ENCODE assay signal across 8 cellular contexts in the genomic region with DNA sequence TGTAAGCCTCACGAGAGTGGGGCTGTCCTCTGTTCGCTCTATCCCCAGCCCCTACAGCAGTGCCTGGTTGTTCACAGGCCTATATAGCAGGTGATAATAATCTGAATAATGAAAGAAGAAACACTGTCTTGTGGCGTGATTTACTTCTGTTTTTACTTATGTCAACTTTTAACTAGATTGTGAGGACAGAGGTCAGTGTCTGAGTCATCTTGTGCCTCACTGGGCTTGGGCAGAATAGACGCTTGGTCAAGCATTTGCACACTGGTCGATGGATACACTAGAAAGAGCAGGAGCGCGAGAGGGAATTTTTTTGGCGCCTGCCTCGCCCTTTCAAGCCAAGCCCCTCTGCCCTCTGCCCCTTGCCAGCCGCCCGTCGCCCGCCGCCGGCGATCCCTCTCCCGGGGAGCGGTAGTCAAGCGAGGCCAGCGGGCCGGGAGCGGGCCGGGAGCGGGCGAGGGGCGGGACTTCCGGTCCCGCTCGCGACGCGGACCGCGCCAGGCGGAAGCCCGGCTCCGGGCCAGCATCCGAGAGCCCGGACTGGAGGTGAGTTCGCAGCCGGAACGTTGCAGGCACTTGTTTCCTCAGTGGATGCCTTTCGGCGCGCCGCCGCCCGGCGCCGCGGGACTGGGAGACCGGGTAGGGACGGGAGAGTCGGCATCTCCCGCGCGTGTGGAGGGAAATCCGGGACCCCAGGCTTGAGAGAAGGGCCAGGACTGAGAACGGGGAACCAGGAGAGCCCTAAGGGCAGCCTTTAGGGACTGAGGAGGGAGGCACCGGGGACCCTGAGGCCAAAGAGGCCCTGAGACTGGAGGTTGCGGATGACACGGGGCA. TPM values are rescaled to one million over a fixed set of nuclear protein-coding genes. Genes with fewer than 3 reads are reported as not detected.
DNase-seq lines count a peak whose midpoint lies in the region; ATAC-seq and TF ChIP-seq lines count a peak whose summit lies in the region.

A gene with protein sequence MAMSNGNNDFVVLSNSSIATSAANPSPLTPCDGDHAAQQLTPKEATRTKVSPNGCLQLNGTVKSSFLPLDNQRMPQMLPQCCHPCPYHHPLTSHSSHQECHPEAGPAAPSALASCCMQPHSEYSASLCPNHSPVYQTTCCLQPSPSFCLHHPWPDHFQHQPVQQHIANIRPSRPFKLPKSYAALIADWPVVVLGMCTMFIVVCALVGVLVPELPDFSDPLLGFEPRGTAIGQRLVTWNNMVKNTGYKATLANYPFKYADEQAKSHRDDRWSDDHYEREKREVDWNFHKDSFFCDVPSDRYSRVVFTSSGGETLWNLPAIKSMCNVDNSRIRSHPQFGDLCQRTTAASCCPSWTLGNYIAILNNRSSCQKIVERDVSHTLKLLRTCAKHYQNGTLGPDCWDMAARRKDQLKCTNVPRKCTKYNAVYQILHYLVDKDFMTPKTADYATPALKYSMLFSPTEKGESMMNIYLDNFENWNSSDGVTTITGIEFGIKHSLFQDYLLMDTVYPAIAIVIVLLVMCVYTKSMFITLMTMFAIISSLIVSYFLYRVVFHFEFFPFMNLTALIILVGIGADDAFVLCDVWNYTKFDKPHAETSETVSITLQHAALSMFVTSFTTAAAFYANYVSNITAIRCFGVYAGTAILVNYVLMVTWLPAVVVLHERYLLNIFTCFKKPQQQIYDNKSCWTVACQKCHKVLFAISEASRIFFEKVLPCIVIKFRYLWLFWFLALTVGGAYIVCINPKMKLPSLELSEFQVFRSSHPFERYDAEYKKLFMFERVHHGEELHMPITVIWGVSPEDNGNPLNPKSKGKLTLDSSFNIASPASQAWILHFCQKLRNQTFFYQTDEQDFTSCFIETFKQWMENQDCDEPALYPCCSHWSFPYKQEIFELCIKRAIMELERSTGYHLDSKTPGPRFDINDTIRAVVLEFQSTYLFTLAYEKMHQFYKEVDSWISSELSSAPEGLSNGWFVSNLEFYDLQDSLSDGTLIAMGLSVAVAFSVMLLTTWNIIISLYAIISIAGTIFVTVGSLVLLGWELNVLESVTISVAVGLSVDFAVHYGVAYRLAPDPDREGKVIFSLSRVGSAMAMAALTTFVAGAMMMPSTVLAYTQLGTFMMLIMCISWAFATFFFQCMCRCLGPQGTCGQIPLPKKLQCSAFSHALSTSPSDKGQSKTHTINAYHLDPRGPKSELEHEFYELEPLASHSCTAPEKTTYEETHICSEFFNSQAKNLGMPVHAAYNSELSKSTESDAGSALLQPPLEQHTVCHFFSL (N-terminal part only) (plus strand): TSS at position 504 of the 831 bp plus-strand sequence. CDS start 127,785 bp downstream, outside the sequence.

- peak within 1 kb of the TSS; percentile 92 to 97 for H3K27ac Mint-ChIP-seq in activated naive CD4-positive, alpha-beta T cell treated with anti-CD3 and anti-CD28 coated beads, Interleukin-2, amount 50 U/mL, for 72 hours
- peak within 1 kb of the TSS; percentile 85 for H3K27ac Mint-ChIP-seq in glutamatergic neuron (ENCODE audit: unreplicated experiment)

- peaks cover 9% of the 10 kb centered on the region for H3K4me1 Mint-ChIP-seq in glutamatergic neuron (ENCODE audit: low read depth, unreplicated experiment)

- H3K4me1 ChIP-seq in ES-I3 (ENCODE audit: insufficient read depth, low read length) (peaks cover 12% of the 10 kb centered on the region; the same call in 1 of the 2 replicates), testis (peaks cover 14% of the 10 kb centered on the region)

- peak within 1 kb of the TSS; percentile 83 for H3K9ac ChIP-seq in ES-I3 (ENCODE audit: low read depth, low read length)

- no peak for TF ChIP-seq POLR2A in testis (IDR thresholded peaks at IDR 0.05)

- no peaks in the 10 kb centered on the region for H3K36me3 ChIP-seq in ES-I3 (ENCODE audit: insufficient read depth, low read length)
- no peaks in the 10 kb centered on the region for H3K36me3 ChIP-seq in testis (ENCODE audit: low read depth, missing control alignments)

- peak within 1 kb of the TSS; percentile 87 for H3K4me3 ChIP-seq in LNCaP clone FGC (ENCODE audit: low read depth, low read length)
- H3K4me3 ChIP-seq in testis: peak within 1 kb of the TSS; percentile 89 to 92

- no peaks in the 10 kb centered on the region for H3K27me3 ChIP-seq in testis

- DNase-seq in GOT3 (lab: John Stamatoyannopoulos, UW) (peak; percentile 23), LNCaP clone FGC (ENCODE audit: low read depth) (peak; percentile 67), SK-MEL-5 (ENCODE audit: low read depth, low spot score) (peak; percentile 62), glutamatergic neuron (peak; percentile 69), omental fat pad (ENCODE audit: low spot score) (peak; percentile 47), testis (peak; percentile 87)
- DNase-seq in activated naive CD4-positive, alpha-beta T cell treated with anti-CD3 and anti-CD28 coated beads, Interleukin-2, amount 50 U/mL, for 72 hours (ENCODE audit: low spot score in 2 of 2): peak; percentile 67 to 80

- peak within 1 kb of the TSS; percentile 94 to 96 for H3K27ac ChIP-seq in testis

- peaks cover 5 to 6% of the 10 kb centered on the region in 2 donors for H3K9me3 Mint-ChIP-seq in activated naive CD4-positive, alpha-beta T cell treated with anti-CD3 and anti-CD28 coated beads, Interleukin-2, amount 50 U/mL, for 72 hours
- H3K9me3 Mint-ChIP-seq in glutamatergic neuron (ENCODE audit: unreplicated experiment): peaks cover 3% of the 10 kb centered on the region

- intact Hi-C loops in testis (cut with DNase I; ENCODE audit: low total_unique reads): no loop called here

- peak; percentile 89 to 93 for ATAC-seq in activated naive CD4-positive, alpha-beta T cell treated with anti-CD3 and anti-CD28 coated beads, Interleukin-2, amount 50 U/mL, for 72 hours
- ATAC-seq in omental fat pad (ENCODE audit: low FRiP score): peak; percentile 85

- in situ Hi-C loops in SK-MEL-5 (cut with HindIII; ENCODE audit: low pct_unique_long_range_greater_than_20kb, low sequenced_read_pairs): no loop called here

- H3K36me3 Mint-ChIP-seq in activated naive CD4-positive, alpha-beta T cell treated with anti-CD3 and anti-CD28 coated beads, Interleukin-2, amount 50 U/mL, for 72 hours: peaks cover 0 to 6% of the 10 kb centered on the region in 2 donors
- H3K36me3 Mint-ChIP-seq in glutamatergic neuron (ENCODE audit: unreplicated experiment): no peaks in the 10 kb centered on the region

- 2 to 4% methylated on average over 19 to 41 of the region's 62 CpGs for WGBS in testis, 2 donors

- TF ChIP-seq CTCF in LNCaP clone FGC (IDR thresholded peaks at IDR 0.05; ENCODE audit: control insufficient read depth, extremely low read depth, insufficient read depth): no peak
- TF ChIP-seq CTCF in glutamatergic neuron (IDR thresholded peaks at IDR 0.05; ENCODE audit: partially characterized antibody, unreplicated experiment): no peak
- TF ChIP-seq CTCF in omental fat pad (IDR thresholded peaks at IDR 0.05): no peak
- no peak for TF ChIP-seq CTCF in testis (IDR thresholded peaks at IDR 0.05)

- H3K4me3 Mint-ChIP-seq in glutamatergic neuron (ENCODE audit: unreplicated experiment): peak within 1 kb of the TSS; percentile 97

- H3K27me3 Mint-ChIP-seq in glutamatergic neuron (ENCODE audit: unreplicated experiment): no peaks in the 10 kb centered on the region

- no peaks in the 10 kb centered on the region for H3K9me3 ChIP-seq in ES-I3 (ENCODE audit: control insufficient read depth, insufficient read depth, low read length)
- no peaks in the 10 kb centered on the region for H3K9me3 ChIP-seq in testis

RNA-seq across cellular contexts. Expression of the gene that starts here (rescaled TPM):
- 2.1 and 2.4 TPM in 2 replicates for total RNA-seq in SK-MEL-5 (2014; rRNA removed; shearing (Covaris generic))
- 1.5 and 2.0 TPM in 2 replicates for polyA plus RNA-seq in SK-MEL-5 (2015; cell fraction: cytosol; rRNA removed)
- 1.4 and 4.4 TPM in 2 replicates for polyA plus RNA-seq in SK-MEL-5 (2015; cell fraction: nucleus; rRNA removed)
- 1 to 10 TPM; 1.5 to 2.0 TPM for total RNA-seq in activated naive CD4-positive, alpha-beta T cell treated with anti-CD3 and anti-CD28 coated beads, Interleukin-2, amount 50 U/mL, for 72 hours
- total RNA-seq in glutamatergic neuron (ENCODE audit: unreplicated experiment) (9.6 TPM), omental fat pad (10 to 100 TPM; 10.1 to 59.9 (median 18.4) TPM), testis (10 to 100 TPM; 50.6 to 71.8 TPM)
- polyA plus RNA-seq in testis (ENCODE audit: insufficient read depth, low read depth, low replicate concordance): 21.8 TPM

Comparison
In these comparisons a context has a peak if more than half of its experiments do, and no peak if none do; other contexts are left out.
1. Peak in every context shown above with its lines: DNase-seq, ATAC-seq, H3K4me3 ChIP-seq and H3K27ac ChIP-seq.
2. DNase-seq: peak in every context shown above with its lines; median percentile 87 in testis; 74 in activated naive CD4-positive, alpha-beta T cell treated with anti-CD3 and anti-CD28 coated beads, Interleukin-2, amount 50 U/mL, for 72 hours; 69 in glutamatergic neuron; 67 in LNCaP clone FGC; 62 in SK-MEL-5; 47 in omental fat pad; 23 in GOT3.